18 cellular contexts compared by ENCODE assay signal in genomic region chr2:138123741-138124140, GRCh38.
DNase-seq lines count a peak whose midpoint lies in the region; ATAC-seq, FAIRE-seq and TF ChIP-seq lines count a peak whose summit lies in the region.
"Had no signal": no experiment of that assay in that cellular context is flagged by ENCODE, and none has a peak within 500 bp of the region (broad histone marks: within the 10 kb centered on the region; RNA-seq: fewer than 3 reads in every experiment).

No MANE protein-coding gene starts in this region.

- H3K4me3 ChIP-seq in A549 (no peak overlapping the region), RWPE2 (ENCODE audit: severe bottlenecking) (no peak overlapping the region), trophoblast cell (ENCODE audit: low read depth, low read length) (no peak overlapping the region)
- H3K4me3 ChIP-seq: BLaER1 treated with 17β-estradiol and CSF1 and Interleukin-3, amounts not matched to agents 10 nM and 100 nM; HAP-1 had no signal

- no peak for TF ChIP-seq RAD21 in A549 (conservative IDR thresholded peaks at IDR 0.05 in 1 of 2, IDR thresholded peaks at IDR 0.05 in 1 of 2)

- no peak for DNase-seq in A549 (ENCODE audit: low read depth in 1 of 2, low spot score in 1 of 2)
- no peak for DNase-seq in RWPE2 (ENCODE audit: low spot score)
- peak; percentile 53 for DNase-seq in islet precursor cell
- no peak for DNase-seq in trophoblast cell
- DNase-seq in stimulated activated CD4-positive, alpha-beta T cell treated with anti-CD3 and anti-CD28 coated beads, Interleukin-2, amount 100 ng/mL, for 24 hours, result no peak
- DNase-seq: 8988T; ACHN; Calu3; CD4-positive, alpha-beta T cell; DMS 273 treated with DMSO at 0.1 percent for 48 hours had no signal

- CTCF ChIA-PET in A549 (lab: Yijun Ruan, JAX), result interaction anchor here (1.1 to 1.3 kb wide), 2 partner anchors 12 to 16 kb away, joined by 3 read pairs; no protein-coding TSS in a partner anchor

- H4K91ac ChIP-seq in trophoblast cell (ENCODE audit: low read depth, low read length), result no peak overlapping the region

- H2AK5ac ChIP-seq in trophoblast cell (ENCODE audit: low read length), result no peak overlapping the region

- H4K12ac ChIP-seq in trophoblast cell (ENCODE audit: low read depth, low read length), result no peak overlapping the region

- H3K27me3 ChIP-seq in RWPE2 (ENCODE audit: insufficient read depth, poor library complexity, severe bottlenecking), result no peaks in the 10 kb centered on the region
- H3K27me3 ChIP-seq in trophoblast cell (ENCODE audit: insufficient read depth, low read length), result no peaks in the 10 kb centered on the region
- H3K27me3 ChIP-seq: BLaER1 treated with 17β-estradiol and CSF1 and Interleukin-3, amounts not matched to agents 10 nM and 100 nM had no signal

- TF ChIP-seq CTCF in A549 (IDR thresholded peaks at IDR 0.05) (no peak), RWPE2 (IDR thresholded peaks at IDR 0.05; ENCODE audit: poor library complexity, severe bottlenecking) (no peak)

- no peak overlapping the region for H3K18ac ChIP-seq in trophoblast cell (ENCODE audit: low read length)

- TF ChIP-seq EP300 in A549 (IDR thresholded peaks at IDR 0.05), result no peak

- H3K9ac ChIP-seq in trophoblast cell (ENCODE audit: low read length), result no peak overlapping the region
- H3K9ac ChIP-seq: BLaER1 treated with 17β-estradiol and CSF1 and Interleukin-3, amounts not matched to agents 10 nM and 100 nM had no signal

- no peaks in the 10 kb centered on the region for H3K36me3 ChIP-seq in RWPE2 (ENCODE audit: low read depth)
- H3K36me3 ChIP-seq in trophoblast cell (ENCODE audit: control insufficient read depth in 1 of 2, insufficient read depth in 2 of 2, low read length in 2 of 2), result no peaks in the 10 kb centered on the region
- H3K36me3 ChIP-seq: BLaER1 treated with 17β-estradiol and CSF1 and Interleukin-3, amounts not matched to agents 10 nM and 100 nM; HAP-1 had no signal

- H2BK12ac ChIP-seq in trophoblast cell (ENCODE audit: low read length), result no peak overlapping the region

- H2BK120ac ChIP-seq in trophoblast cell (ENCODE audit: insufficient read depth, low read length, poor library complexity), result no peak overlapping the region

- H3K4ac ChIP-seq in trophoblast cell (ENCODE audit: low read depth, low read length), result no peak overlapping the region

- no peak overlapping the region for H2AFZ ChIP-seq in trophoblast cell (ENCODE audit: insufficient read depth, low read length, poor library complexity)

- POLR2A ChIA-PET in A549 (lab: Yijun Ruan, JAX), result no interaction called here

- H3K9me3 ChIP-seq in A549 (no peaks in the 10 kb centered on the region), RWPE2 (ENCODE audit: severe bottlenecking) (no peaks in the 10 kb centered on the region), trophoblast cell (ENCODE audit: insufficient read depth, low read depth, low read length) (no peaks in the 10 kb centered on the region)
- H3K9me3 ChIP-seq: BLaER1 treated with 17β-estradiol and CSF1 and Interleukin-3, amounts not matched to agents 10 nM and 100 nM; HAP-1 had no signal

- H3K79me1 ChIP-seq in trophoblast cell (ENCODE audit: low read length), result peaks cover 1% of the 10 kb centered on the region

- H3K79me2 ChIP-seq in trophoblast cell (ENCODE audit: control insufficient read depth, insufficient read depth, low read length, poor library complexity), result no peaks in the 10 kb centered on the region

- H3K27ac ChIP-seq in A549 (no peak overlapping the region), RWPE2 (ENCODE audit: poor library complexity, severe bottlenecking) (peak overlapping the region; percentile 72), trophoblast cell (ENCODE audit: low read depth, low read length) (peak overlapping the region; percentile 8)
- H3K27ac ChIP-seq: BLaER1 treated with 17β-estradiol and CSF1 and Interleukin-3, amounts not matched to agents 10 nM and 100 nM had no signal

- ATAC-seq in A549 (no peak), RWPE2 (ENCODE audit: low read depth) (no peak), GM18858 (IDR thresholded peaks at IDR 0.05; ENCODE audit: unreplicated experiment) (no peak), HG02885 (IDR thresholded peaks at IDR 0.05; ENCODE audit: poor library complexity, unreplicated experiment) (no peak)

- H2BK5ac ChIP-seq in trophoblast cell (ENCODE audit: low read depth, low read length, poor library complexity), result no peak overlapping the region

- FAIRE-seq in A549 (lab: Jason Lieb, UNC), result no peak
- FAIRE-seq: GM12892, GM19239, H1, HTR-8/SVneo had no signal

- 0 out of 3 replicates have a peak overlapping the region, but pooled peaks have one; percentile 10 for H3K4me2 ChIP-seq in A549
- no peak overlapping the region for H3K4me2 ChIP-seq in trophoblast cell (ENCODE audit: low read length)
- H3K4me2 ChIP-seq: BLaER1 treated with 17β-estradiol and CSF1 and Interleukin-3, amounts not matched to agents 10 nM and 100 nM had no signal

- peaks cover 27% of the 10 kb centered on the region for H3K4me1 ChIP-seq in A549
- peaks cover 19% of the 10 kb centered on the region for H3K4me1 ChIP-seq in RWPE2 (ENCODE audit: insufficient read depth, poor library complexity, severe bottlenecking)
- H3K4me1 ChIP-seq in trophoblast cell (ENCODE audit: control insufficient read depth in 1 of 2, insufficient read depth in 2 of 2, low read length in 2 of 2), result peaks cover 0 to 5% of the 10 kb centered on the region in 2 experiments
- H3K4me1 ChIP-seq: BLaER1 treated with 17β-estradiol and CSF1 and Interleukin-3, amounts not matched to agents 10 nM and 100 nM; HAP-1 had no signal

- H3K23ac ChIP-seq in trophoblast cell (ENCODE audit: low read length), result no peak overlapping the region

- no peak overlapping the region for H4K8ac ChIP-seq in trophoblast cell (ENCODE audit: low read depth, low read length)

- no peak for TF ChIP-seq POLR2A in A549 (IDR thresholded peaks at IDR 0.05; ENCODE audit: low read length)

- no peak overlapping the region for H3K14ac ChIP-seq in trophoblast cell (ENCODE audit: low read length)

TF ChIP-seq in A549, 52 proteins besides CTCF, POLR2A, EP300 and RAD21 (continues in another document):
- TF ChIP-seq HDAC2 (IDR thresholded peaks at IDR 0.05) (no peak), EHMT2 (IDR thresholded peaks at IDR 0.05; ENCODE audit: low read depth) (no peak), HES2 (IDR thresholded peaks at IDR 0.05) (no peak), CBX8 (IDR thresholded peaks at IDR 0.05) (no peak), ZNF302 (CRISPR knock-in tag; IDR thresholded peaks at IDR 0.05) (no peak), RARB (CRISPR knock-in tag; IDR thresholded peaks at IDR 0.05) (no peak), POLR2AphosphoS2 (conservative IDR thresholded peaks at IDR 0.05; ENCODE audit: low read length) (no peak), NR3C1 (IDR thresholded peaks at IDR 0.05) (no peak), RNF2 (IDR thresholded peaks at IDR 0.05; ENCODE audit: borderline replicate concordance, low read depth) (no peak), EHF (CRISPR knock-in tag; IDR thresholded peaks at IDR 0.05) (no peak), TFCP2L1 (CRISPR knock-in tag; IDR thresholded peaks at IDR 0.05) (no peak), HEYL (CRISPR knock-in tag; IDR thresholded peaks at IDR 0.05) (no peak), NFE2L2 (conservative IDR thresholded peaks at IDR 0.05; ENCODE audit: low read length) (no peak), TP53 (CRISPR knock-in tag; IDR thresholded peaks at IDR 0.05) (no peak), ZC3H11A (IDR thresholded peaks at IDR 0.05) (no peak)
- TF ChIP-seq, protein P1, sequence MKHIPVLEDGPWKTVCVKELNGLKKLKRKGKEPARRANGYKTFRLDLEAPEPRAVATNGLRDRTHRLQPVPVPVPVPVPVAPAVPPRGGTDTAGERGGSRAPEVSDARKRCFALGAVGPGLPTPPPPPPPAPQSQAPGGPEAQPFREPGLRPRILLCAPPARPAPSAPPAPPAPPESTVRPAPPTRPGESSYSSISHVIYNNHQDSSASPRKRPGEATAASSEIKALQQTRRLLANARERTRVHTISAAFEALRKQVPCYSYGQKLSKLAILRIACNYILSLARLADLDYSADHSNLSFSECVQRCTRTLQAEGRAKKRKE (CRISPR knock-in tag; IDR thresholded peaks at IDR 0.05; ENCODE audit: low read depth), result no peak
- TF ChIP-seq, protein P2, sequence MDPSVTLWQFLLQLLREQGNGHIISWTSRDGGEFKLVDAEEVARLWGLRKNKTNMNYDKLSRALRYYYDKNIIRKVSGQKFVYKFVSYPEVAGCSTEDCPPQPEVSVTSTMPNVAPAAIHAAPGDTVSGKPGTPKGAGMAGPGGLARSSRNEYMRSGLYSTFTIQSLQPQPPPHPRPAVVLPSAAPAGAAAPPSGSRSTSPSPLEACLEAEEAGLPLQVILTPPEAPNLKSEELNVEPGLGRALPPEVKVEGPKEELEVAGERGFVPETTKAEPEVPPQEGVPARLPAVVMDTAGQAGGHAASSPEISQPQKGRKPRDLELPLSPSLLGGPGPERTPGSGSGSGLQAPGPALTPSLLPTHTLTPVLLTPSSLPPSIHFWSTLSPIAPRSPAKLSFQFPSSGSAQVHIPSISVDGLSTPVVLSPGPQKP (IDR thresholded peaks at IDR 0.05; ENCODE audit: low read depth, low read length), result no peak

Comparison
In these comparisons a context has a peak if more than half of its experiments do, and no peak if none do; other contexts are left out.
1. H3K27ac ChIP-seq: peak in RWPE2 (single experiment) and trophoblast cell (single experiment); none in A549 (0 of 2).